Comparison of ENCODE assay signal across 8 cellular contexts in genomic region chr6:112863753-112864152, GRCh38.
"Had no signal": no experiment of that assay in that cellular context is flagged by ENCODE, and none has a peak within 500 bp of the region (broad histone marks: within the 10 kb centered on the region; RNA-seq: fewer than 3 reads in every experiment).

No MANE protein-coding gene starts in this region.

- DNase-seq: GDM1, GF-D8 had no signal

- FAIRE-seq: G401.6, GM12878, GM12891, GM12892, GM18507, GM19239 had no signal

- H3K4me3 ChIP-seq: GM12878 had no signal

- ATAC-seq: GM12878 had no signal
